In the genomic region with DNA sequence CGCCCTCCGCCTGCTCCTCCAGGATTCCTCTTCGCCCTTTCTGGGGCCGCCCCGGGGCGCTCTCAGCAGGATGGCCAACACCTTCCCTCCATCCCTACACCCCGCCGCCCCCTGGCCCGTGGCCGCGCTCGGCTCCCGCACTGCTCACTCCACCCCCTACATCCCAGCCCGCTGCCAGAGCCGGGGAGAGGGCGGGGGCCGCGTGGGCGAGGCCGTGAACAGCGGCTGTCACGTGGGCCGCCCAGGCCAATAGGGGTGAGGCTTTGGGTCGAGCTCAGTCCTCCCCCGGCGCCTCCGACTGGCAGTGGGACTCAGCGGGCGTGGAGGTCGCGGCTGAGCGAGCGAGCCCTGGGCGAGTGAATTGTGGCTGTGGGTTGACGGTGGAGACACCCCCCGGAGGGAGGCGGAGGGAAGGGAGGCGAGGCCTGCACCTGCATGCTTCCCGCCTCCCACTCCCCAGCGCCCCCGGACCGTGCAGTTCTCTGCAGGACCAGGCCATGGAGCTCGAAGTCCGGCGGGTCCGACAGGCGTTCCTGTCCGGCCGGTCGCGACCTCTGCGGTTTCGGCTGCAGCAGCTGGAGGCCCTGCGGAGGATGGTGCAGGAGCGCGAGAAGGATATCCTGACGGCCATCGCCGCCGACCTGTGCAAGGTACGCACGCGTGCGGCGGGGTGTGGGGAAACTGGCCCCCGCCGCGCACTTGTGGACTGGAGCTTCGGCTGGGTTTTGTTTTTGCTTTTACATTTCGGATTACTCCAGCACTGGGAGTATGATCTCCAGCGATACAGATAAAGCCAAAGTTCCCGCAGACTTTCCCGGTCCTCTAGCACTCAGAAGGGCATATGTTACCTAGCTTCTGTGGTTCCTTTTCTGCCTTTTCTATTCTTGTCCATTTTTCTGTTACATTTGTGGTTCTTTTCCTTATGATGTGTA, we compare ENCODE assay signal across 8 cellular contexts. TPM values are rescaled to one million over a fixed set of nuclear protein-coding genes. Genes with fewer than 3 reads are reported as not detected.
DNase-seq lines count a peak whose midpoint lies in the region; ATAC-seq and TF ChIP-seq lines count a peak whose summit lies in the region.

ALDH3A2 (plus strand) TSS at position 277 of the 932 bp plus-strand sequence; CDS start at position 498, 221 bp downstream.

- H3K4me3 ChIP-seq in AG10803 (ENCODE audit: low read length) (peak within 1 kb of the TSS; percentile 93), spleen (peak within 1 kb of the TSS; percentile 36 to 100 (median 92))

- H3K27ac ChIP-seq in caudate nucleus (ENCODE audit: low read depth, low read length) (peak within 1 kb of the TSS; percentile 97), spleen (peak within 1 kb of the TSS; percentile 90 to 98 (median 95))

- TF ChIP-seq CTCF in AG10803 (conservative IDR thresholded peaks at IDR 0.05; ENCODE audit: low read length) (peak; percentile 24), spleen (IDR thresholded peaks at IDR 0.05 in 8 of 11, conservative IDR thresholded peaks at IDR 0.05 in 3 of 11) (peak in 7 of 11 experiments; percentile 11 to 49 (median 26))

- H3K36me3 ChIP-seq in spleen = peaks cover 0 to 22% (median 10%) of the 10 kb centered on the region in 6 donors

- 0 to 1% (median 0%) methylated on average over 43 to 73 of the region's 73 CpGs for WGBS in spleen, 5 donors

- peaks cover 30 to 51% of the 10 kb centered on the region in 2 donors for H3K4me1 Mint-ChIP-seq in immature natural killer cell

- H3K27me3 Mint-ChIP-seq in immature natural killer cell (ENCODE audit: low read depth in 3 of 3) = peaks cover 2 to 10% (median 7%) of the 10 kb centered on the region in 3 donors

- DNase-seq in AG10803 (ENCODE audit: low read depth) = peak; percentile 91
- peak; percentile 94 for DNase-seq in NCI-H345 (lab: John Stamatoyannopoulos, UW)
- DNase-seq in activated CD4-positive, CD25-positive, alpha-beta regulatory T cell (lab: John Stamatoyannopoulos, UW) = peak; percentile 83 to 88 (median 86)
- peak; percentile 68 to 100 (median 98) for DNase-seq in caudate nucleus (lab: John Stamatoyannopoulos, UW)
- DNase-seq in immature natural killer cell = peak; percentile 91 to 92 (median 91)
- DNase-seq in spleen = peak; percentile 100

- H3K36me3 Mint-ChIP-seq in immature natural killer cell = peaks cover 5 to 15% (median 6%) of the 10 kb centered on the region in 3 donors

- peak within 1 kb of the TSS; percentile 94 to 98 (median 96) for H3K4me3 Mint-ChIP-seq in immature natural killer cell

- intact Hi-C loops in spleen (cut with DNase I; ENCODE audit: low total_unique reads) = loop anchor here (10.0 kb wide), 2 partner anchors 116 to 134 kb away; no protein-coding TSS in a partner anchor

- peak; percentile 96 for ATAC-seq in GM19023 (IDR thresholded peaks at IDR 0.05; ENCODE audit: unreplicated experiment)
- peak; percentile 92 for ATAC-seq in HG03196 (IDR thresholded peaks at IDR 0.05; ENCODE audit: unreplicated experiment)

- H3K27me3 ChIP-seq in spleen (replicated peaks in 1 of 7) = no peaks in the 10 kb centered on the region

- peak in 2 of 3 donors; percentile 68 to 94 for TF ChIP-seq POLR2A in spleen (IDR thresholded peaks at IDR 0.05)

- H3K27ac Mint-ChIP-seq in immature natural killer cell = peak within 1 kb of the TSS; percentile 80 to 96 (median 92)

- no peaks in the 10 kb centered on the region for H3K9me3 Mint-ChIP-seq in immature natural killer cell

- peaks cover 0 to 3% (median 0%) of the 10 kb centered on the region in 8 donors for H3K9me3 ChIP-seq in spleen

- peaks cover 18 to 69% (median 53%) of the 10 kb centered on the region in 6 donors for H3K4me1 ChIP-seq in spleen

RNA-seq across cellular contexts. Expression of gene ALDH3A2, which starts in this region (rescaled TPM):
- polyA plus RNA-seq in immature natural killer cell (10 to 100 TPM; 19.8 to 37.4 (median 32.9) TPM), spleen (10 to 100 TPM; 14.4 to 22.3 (median 15.4) TPM)
- 10 to 100 TPM; 26.7 to 73.1 (median 68.1) TPM for total RNA-seq in spleen

Comparison
In these comparisons a context has a peak if more than half of its experiments do, and no peak if none do; other contexts are left out.
1. Peak in every context shown above with its lines: DNase-seq, ATAC-seq, H3K4me3 ChIP-seq and H3K27ac ChIP-seq.